ENCODE assay signal across 1 cellular context in the genomic region with DNA sequence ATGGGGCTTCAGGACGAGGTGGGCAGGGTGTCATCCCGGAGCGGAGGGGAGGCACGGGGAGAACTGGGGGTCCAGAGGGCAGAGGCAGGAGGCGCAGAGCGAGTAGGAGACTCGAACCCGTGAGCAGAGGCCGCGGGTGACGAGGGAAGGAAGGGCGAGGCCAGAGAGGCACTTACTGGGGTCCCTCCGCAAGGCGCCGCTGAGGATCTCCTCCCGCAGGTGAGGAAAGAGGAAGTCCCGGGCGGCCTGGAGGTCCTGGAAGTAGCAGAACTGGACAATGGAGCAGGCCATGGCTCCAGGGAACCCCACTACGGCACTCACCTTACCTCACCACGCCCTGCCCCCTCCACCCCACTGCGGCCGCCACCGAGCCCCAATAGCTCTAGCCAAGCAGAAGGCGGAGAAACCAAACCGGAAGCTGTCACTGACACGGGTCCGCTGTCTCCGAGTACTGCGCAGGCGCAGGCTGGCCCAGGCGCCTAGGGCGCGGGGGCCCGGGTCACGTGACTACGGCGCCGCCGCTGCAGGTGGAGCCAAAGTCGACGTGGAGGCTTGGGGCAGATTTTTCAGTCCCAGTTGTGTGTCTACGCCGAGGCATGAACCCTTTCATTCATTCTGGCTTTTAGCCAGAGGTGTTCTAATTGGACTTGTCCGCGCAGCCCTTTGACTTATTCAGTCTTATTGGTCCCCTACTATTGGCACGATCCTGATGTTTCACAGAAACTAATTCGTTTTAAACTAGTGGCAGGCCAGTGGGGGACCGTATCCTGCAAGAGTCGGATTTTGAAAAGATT.
TF ChIP-seq lines count a peak whose summit lies in the region.

A gene with protein sequence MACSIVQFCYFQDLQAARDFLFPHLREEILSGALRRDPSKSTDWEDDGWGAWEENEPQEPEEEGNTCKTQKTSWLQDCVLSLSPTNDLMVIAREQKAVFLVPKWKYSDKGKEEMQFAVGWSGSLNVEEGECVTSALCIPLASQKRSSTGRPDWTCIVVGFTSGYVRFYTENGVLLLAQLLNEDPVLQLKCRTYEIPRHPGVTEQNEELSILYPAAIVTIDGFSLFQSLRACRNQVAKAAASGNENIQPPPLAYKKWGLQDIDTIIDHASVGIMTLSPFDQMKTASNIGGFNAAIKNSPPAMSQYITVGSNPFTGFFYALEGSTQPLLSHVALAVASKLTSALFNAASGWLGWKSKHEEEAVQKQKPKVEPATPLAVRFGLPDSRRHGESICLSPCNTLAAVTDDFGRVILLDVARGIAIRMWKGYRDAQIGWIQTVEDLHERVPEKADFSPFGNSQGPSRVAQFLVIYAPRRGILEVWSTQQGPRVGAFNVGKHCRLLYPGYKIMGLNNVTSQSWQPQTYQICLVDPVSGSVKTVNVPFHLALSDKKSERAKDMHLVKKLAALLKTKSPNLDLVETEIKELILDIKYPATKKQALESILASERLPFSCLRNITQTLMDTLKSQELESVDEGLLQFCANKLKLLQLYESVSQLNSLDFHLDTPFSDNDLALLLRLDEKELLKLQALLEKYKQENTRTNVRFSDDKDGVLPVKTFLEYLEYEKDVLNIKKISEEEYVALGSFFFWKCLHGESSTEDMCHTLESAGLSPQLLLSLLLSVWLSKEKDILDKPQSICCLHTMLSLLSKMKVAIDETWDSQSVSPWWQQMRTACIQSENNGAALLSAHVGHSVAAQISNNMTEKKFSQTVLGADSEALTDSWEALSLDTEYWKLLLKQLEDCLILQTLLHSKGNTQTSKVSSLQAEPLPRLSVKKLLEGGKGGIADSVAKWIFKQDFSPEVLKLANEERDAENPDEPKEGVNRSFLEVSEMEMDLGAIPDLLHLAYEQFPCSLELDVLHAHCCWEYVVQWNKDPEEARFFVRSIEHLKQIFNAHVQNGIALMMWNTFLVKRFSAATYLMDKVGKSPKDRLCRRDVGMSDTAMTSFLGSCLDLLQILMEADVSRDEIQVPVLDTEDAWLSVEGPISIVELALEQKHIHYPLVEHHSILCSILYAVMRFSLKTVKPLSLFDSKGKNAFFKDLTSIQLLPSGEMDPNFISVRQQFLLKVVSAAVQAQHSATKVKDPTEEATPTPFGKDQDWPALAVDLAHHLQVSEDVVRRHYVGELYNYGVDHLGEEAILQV (N-terminal part only) (minus strand): TSS at position 407 of the 794 bp plus-strand sequence. CDS start 116 bp downstream, at position 291.

TF ChIP-seq in HEK293, 187 proteins besides CTCF, POLR2A, EP300 and RAD21 (continued from another document and continues in another):
- TF ChIP-seq, protein P1, sequence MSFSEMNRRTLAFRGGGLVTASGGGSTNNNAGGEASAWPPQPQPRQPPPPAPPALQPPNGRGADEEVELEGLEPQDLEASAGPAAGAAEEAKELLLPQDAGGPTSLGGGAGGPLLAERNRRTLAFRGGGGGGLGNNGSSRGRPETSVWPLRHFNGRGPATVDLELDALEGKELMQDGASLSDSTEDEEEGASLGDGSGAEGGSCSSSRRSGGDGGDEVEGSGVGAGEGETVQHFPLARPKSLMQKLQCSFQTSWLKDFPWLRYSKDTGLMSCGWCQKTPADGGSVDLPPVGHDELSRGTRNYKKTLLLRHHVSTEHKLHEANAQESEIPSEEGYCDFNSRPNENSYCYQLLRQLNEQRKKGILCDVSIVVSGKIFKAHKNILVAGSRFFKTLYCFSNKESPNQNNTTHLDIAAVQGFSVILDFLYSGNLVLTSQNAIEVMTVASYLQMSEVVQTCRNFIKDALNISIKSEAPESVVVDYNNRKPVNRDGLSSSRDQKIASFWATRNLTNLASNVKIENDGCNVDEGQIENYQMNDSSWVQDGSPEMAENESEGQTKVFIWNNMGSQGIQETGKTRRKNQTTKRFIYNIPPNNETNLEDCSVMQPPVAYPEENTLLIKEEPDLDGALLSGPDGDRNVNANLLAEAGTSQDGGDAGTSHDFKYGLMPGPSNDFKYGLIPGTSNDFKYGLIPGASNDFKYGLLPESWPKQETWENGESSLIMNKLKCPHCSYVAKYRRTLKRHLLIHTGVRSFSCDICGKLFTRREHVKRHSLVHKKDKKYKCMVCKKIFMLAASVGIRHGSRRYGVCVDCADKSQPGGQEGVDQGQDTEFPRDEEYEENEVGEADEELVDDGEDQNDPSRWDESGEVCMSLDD (tag by site-specific recombination; IDR thresholded peaks at IDR 0.05) = peak; percentile 55; the same call in 1 of the 2 replicates
- TF ChIP-seq ZNF214 (tag by site-specific recombination; IDR thresholded peaks at IDR 0.05; ENCODE audit: borderline replicate concordance) (no peak), ZXDB (tag by site-specific recombination; IDR thresholded peaks at IDR 0.05) (peak; percentile 76), GLIS1 (tag by site-specific recombination; IDR thresholded peaks at IDR 0.05) (peak; percentile 25; the same call in 1 of the 2 replicates), ZNF558 (tag by site-specific recombination; IDR thresholded peaks at IDR 0.05) (0 out of 2 replicates have a peak, but pooled peaks have one; percentile 33), ZNF157 (tag by site-specific recombination; IDR thresholded peaks at IDR 0.05) (no peak), ZNF571 (tag by site-specific recombination; IDR thresholded peaks at IDR 0.05) (no peak), ZNF596 (tag by site-specific recombination; IDR thresholded peaks at IDR 0.05) (no peak), KLF8 (tag by site-specific recombination; IDR thresholded peaks at IDR 0.05) (no peak; the same call in 1 of the 2 replicates), HOXD13 (CRISPR knock-in tag; IDR thresholded peaks at IDR 0.05; ENCODE audit: borderline replicate concordance) (no peak), HOXA7 (CRISPR knock-in tag; IDR thresholded peaks at IDR 0.05; ENCODE audit: borderline replicate concordance) (no peak), ZNF266 (tag by site-specific recombination; IDR thresholded peaks at IDR 0.05; ENCODE audit: low read depth) (0 out of 2 replicates have a peak, but pooled peaks have one; percentile 4), OSR2 (tag by site-specific recombination; IDR thresholded peaks at IDR 0.05) (no peak), ZFP69B (tag by site-specific recombination; IDR thresholded peaks at IDR 0.05) (peak; percentile 40; the same call in 1 of the 2 replicates), ZNF701 (tag by site-specific recombination; IDR thresholded peaks at IDR 0.05) (no peak), OVOL3 (tag by site-specific recombination; IDR thresholded peaks at IDR 0.05) (no peak), ZSCAN23 (tag by site-specific recombination; IDR thresholded peaks at IDR 0.05) (peak; percentile 38; the same call in 1 of the 2 replicates), ZNF175 (tag by site-specific recombination; IDR thresholded peaks at IDR 0.05) (no peak), TRIM28 (IDR thresholded peaks at IDR 0.05; ENCODE audit: borderline replicate concordance, low read length) (peak; percentile 59; the same call in 1 of the 2 replicates), ZNF792 (tag by site-specific recombination; IDR thresholded peaks at IDR 0.05) (no peak), ZFP41 (tag by site-specific recombination; IDR thresholded peaks at IDR 0.05; ENCODE audit: borderline replicate concordance) (no peak), IKZF3 (tag by site-specific recombination; IDR thresholded peaks at IDR 0.05) (no peak), ZNF2 (tag by site-specific recombination; IDR thresholded peaks at IDR 0.05) (0 out of 2 replicates have a peak, but pooled peaks have one; percentile 40)
- TF ChIP-seq, protein P2, sequence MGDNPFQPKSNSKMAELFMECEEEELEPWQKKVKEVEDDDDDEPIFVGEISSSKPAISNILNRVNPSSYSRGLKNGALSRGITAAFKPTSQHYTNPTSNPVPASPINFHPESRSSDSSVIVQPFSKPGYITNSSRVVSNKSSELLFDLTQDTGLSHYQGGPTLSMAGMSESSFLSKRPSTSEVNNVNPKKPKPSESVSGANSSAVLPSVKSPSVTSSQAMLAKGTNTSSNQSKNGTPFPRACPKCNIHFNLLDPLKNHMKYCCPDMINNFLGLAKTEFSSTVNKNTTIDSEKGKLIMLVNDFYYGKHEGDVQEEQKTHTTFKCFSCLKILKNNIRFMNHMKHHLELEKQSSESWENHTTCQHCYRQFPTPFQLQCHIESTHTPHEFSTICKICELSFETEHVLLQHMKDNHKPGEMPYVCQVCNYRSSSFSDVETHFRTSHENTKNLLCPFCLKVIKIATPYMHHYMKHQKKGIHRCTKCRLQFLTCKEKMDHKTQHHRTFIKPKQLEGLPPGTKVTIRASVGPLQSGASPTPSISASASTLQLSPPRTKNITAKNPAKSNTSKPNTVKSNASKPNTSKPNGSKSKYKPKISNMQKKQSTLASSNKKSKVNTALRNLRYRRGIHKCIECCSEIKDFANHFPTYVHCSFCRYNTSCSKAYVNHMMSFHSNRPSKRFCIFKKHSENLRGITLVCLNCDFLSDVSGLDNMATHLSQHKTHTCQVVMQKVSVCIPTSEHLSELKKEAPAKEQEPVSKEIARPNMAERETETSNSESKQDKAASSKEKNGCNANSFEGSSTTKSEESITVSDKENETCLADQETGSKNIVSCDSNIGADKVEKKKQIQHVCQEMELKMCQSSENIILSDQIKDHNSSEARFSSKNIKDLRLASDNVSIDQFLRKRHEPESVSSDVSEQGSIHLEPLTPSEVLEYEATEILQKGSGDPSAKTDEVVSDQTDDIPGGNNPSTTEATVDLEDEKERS (tag by site-specific recombination; IDR thresholded peaks at IDR 0.05) = no peak
- TF ChIP-seq, protein P3, sequence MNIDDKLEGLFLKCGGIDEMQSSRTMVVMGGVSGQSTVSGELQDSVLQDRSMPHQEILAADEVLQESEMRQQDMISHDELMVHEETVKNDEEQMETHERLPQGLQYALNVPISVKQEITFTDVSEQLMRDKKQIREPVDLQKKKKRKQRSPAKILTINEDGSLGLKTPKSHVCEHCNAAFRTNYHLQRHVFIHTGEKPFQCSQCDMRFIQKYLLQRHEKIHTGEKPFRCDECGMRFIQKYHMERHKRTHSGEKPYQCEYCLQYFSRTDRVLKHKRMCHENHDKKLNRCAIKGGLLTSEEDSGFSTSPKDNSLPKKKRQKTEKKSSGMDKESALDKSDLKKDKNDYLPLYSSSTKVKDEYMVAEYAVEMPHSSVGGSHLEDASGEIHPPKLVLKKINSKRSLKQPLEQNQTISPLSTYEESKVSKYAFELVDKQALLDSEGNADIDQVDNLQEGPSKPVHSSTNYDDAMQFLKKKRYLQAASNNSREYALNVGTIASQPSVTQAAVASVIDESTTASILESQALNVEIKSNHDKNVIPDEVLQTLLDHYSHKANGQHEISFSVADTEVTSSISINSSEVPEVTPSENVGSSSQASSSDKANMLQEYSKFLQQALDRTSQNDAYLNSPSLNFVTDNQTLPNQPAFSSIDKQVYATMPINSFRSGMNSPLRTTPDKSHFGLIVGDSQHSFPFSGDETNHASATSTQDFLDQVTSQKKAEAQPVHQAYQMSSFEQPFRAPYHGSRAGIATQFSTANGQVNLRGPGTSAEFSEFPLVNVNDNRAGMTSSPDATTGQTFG (tag by site-specific recombination; IDR thresholded peaks at IDR 0.05; ENCODE audit: borderline replicate concordance) = no peak
- TF ChIP-seq, protein P4, sequence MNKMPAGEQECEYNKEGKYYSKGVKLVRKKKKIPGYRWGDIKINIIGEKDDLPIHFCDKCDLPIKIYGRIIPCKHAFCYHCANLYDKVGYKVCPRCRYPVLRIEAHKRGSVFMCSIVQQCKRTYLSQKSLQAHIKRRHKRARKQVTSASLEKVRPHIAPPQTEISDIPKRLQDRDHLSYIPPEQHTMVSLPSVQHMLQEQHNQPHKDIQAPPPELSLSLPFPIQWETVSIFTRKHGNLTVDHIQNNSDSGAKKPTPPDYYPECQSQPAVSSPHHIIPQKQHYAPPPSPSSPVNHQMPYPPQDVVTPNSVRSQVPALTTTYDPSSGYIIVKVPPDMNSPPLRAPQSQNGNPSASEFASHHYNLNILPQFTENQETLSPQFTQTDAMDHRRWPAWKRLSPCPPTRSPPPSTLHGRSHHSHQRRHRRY (tag by site-specific recombination; IDR thresholded peaks at IDR 0.05) = no peak
- TF ChIP-seq, protein P5, sequence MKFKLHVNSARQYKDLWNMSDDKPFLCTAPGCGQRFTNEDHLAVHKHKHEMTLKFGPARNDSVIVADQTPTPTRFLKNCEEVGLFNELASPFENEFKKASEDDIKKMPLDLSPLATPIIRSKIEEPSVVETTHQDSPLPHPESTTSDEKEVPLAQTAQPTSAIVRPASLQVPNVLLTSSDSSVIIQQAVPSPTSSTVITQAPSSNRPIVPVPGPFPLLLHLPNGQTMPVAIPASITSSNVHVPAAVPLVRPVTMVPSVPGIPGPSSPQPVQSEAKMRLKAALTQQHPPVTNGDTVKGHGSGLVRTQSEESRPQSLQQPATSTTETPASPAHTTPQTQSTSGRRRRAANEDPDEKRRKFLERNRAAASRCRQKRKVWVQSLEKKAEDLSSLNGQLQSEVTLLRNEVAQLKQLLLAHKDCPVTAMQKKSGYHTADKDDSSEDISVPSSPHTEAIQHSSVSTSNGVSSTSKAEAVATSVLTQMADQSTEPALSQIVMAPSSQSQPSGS (tag by site-specific recombination; IDR thresholded peaks at IDR 0.05; ENCODE audit: low read depth) = no peak
- TF ChIP-seq, protein P6, sequence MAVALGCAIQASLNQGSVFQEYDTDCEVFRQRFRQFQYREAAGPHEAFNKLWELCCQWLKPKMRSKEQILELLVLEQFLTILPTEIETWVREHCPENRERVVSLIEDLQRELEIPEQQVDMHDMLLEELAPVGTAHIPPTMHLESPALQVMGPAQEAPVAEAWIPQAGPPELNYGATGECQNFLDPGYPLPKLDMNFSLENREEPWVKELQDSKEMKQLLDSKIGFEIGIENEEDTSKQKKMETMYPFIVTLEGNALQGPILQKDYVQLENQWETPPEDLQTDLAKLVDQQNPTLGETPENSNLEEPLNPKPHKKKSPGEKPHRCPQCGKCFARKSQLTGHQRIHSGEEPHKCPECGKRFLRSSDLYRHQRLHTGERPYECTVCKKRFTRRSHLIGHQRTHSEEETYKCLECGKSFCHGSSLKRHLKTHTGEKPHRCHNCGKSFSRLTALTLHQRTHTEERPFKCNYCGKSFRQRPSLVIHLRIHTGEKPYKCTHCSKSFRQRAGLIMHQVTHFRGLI (tag by site-specific recombination; IDR thresholded peaks at IDR 0.05) = 0 out of 2 replicates have a peak, but pooled peaks have one; percentile 7
